Comparison of ENCODE assay signal across 21 cellular contexts in genomic region chr16:68994324-68994723, GRCh38.
DNase-seq lines count a peak whose midpoint lies in the region; ATAC-seq, FAIRE-seq and TF ChIP-seq lines count a peak whose summit lies in the region.
"Had no signal": no experiment of that assay in that cellular context is flagged by ENCODE, and none has a peak within 500 bp of the region (broad histone marks: within the 10 kb centered on the region; RNA-seq: fewer than 3 reads in every experiment).

No MANE protein-coding gene starts in this region.

- no peak for TF ChIP-seq POLR2A in transverse colon (IDR thresholded peaks at IDR 0.05)

- H3K4me2 ChIP-seq in astrocyte (ENCODE audit: low read length) = peak overlapping the region; percentile 69
- H3K4me2 ChIP-seq: BLaER1 treated with 17β-estradiol and CSF1 and Interleukin-3, amounts not matched to agents 10 nM and 100 nM had no signal

- H3K27ac Mint-ChIP-seq in HFFc6 (peak overlapping the region; percentile 92), astrocyte (ENCODE audit: unreplicated experiment) (peak overlapping the region; percentile 15)

- DNase-seq in HFFc6 = no peak
- DNase-seq in astrocyte (ENCODE audit: low read depth) = no peak
- DNase-seq in left kidney (ENCODE audit: low read depth, low spot score) = peak; percentile 10
- DNase-seq in transverse colon = no peak
- no peak for DNase-seq in dedifferentiated amniotic fluid mesenchymal stem cell (ENCODE audit: extremely low spot score)
- DNase-seq in DMS 273 (lab: John Stamatoyannopoulos, UW; ENCODE audit: unreplicated experiment) = no peak
- DNase-seq: activated CD4-positive, alpha-beta T cell treated with anti-CD3 and anti-CD28 coated beads for 1 hour; activated effector memory CD4-positive, alpha-beta T cell treated with Interleukin-2 at 50 U/mL for 16 hours; DMS153; effector memory CD8-positive, alpha-beta T cell; left ventricle myocardium superior; NCI-H1694 treated with DMSO at 0.1 percent for 48 hours; NCI-H510A treated with DMSO at 0.1 percent for 48 hours; stimulated activated CD4-positive, alpha-beta T cell treated with anti-CD3 and anti-CD28 coated beads, Interleukin-4, amount 100 ng/mL, for 4 hours; stimulated activated CD8-positive, alpha-beta memory T cell treated with anti-CD3 and anti-CD28 coated beads, Interleukin-4, amount 100 ng/mL, for 48 hours; T1000 had no signal

- H2AFZ ChIP-seq in astrocyte (ENCODE audit: low read depth, low read length) = no peak overlapping the region
- H2AFZ ChIP-seq: parathyroid adenoma had no signal

- no peaks in the 10 kb centered on the region for H4K20me1 ChIP-seq in astrocyte (ENCODE audit: insufficient read depth, low read length)
- H4K20me1 ChIP-seq: BLaER1 treated with 17β-estradiol and CSF1 and Interleukin-3, amounts not matched to agents 10 nM and 100 nM had no signal

- H3K9me3 ChIP-seq in astrocyte (ENCODE audit: insufficient read depth, low read depth, low read length) (no peaks in the 10 kb centered on the region), transverse colon (no peaks in the 10 kb centered on the region)
- H3K9me3 ChIP-seq: gastroesophageal sphincter, HAP-1 had no signal

- peaks cover 66% of the 10 kb centered on the region for H3K4me1 Mint-ChIP-seq in HFFc6 (ENCODE audit: low read depth)
- H3K4me1 Mint-ChIP-seq in astrocyte (ENCODE audit: low read depth, unreplicated experiment) = peaks cover 24% of the 10 kb centered on the region

- ATAC-seq in GM21786 (IDR thresholded peaks at IDR 0.05; ENCODE audit: unreplicated experiment) = no peak
- ATAC-seq: effector memory CD8-positive, alpha-beta T cell; gastroesophageal sphincter; left ventricle myocardium superior had no signal

- no peak for TF ChIP-seq CTCF in HFFc6 (IDR thresholded peaks at IDR 0.05)
- no peak for TF ChIP-seq CTCF in astrocyte (IDR thresholded peaks at IDR 0.05; ENCODE audit: insufficient read depth, low read depth, low read length)
- no peak for TF ChIP-seq CTCF in transverse colon (IDR thresholded peaks at IDR 0.05)

- intact Hi-C loops in transverse colon (cut with DNase I; ENCODE audit: low total_unique reads) = no loop called here

- peaks cover 15% of the 10 kb centered on the region; the same call in 1 of the 2 replicates for H3K36me3 Mint-ChIP-seq in HFFc6 (ENCODE audit: low read depth)
- peaks cover 9% of the 10 kb centered on the region for H3K36me3 Mint-ChIP-seq in astrocyte (ENCODE audit: low read depth, unreplicated experiment)

- H3K4me3 ChIP-seq in astrocyte (ENCODE audit: insufficient read depth, low read depth, low read length) (no peak overlapping the region), transverse colon (no peak overlapping the region)
- H3K4me3 ChIP-seq: BLaER1 treated with 17β-estradiol and CSF1 and Interleukin-3, amounts not matched to agents 10 nM and 100 nM; gastroesophageal sphincter; HAP-1 had no signal

- H3K4me3 Mint-ChIP-seq in HFFc6 = peak overlapping the region; percentile 80
- H3K4me3 Mint-ChIP-seq in astrocyte (ENCODE audit: unreplicated experiment) = no peak overlapping the region
- H3K4me3 Mint-ChIP-seq: effector memory CD8-positive, alpha-beta T cell had no signal

- TF ChIP-seq EP300 in transverse colon (IDR thresholded peaks at IDR 0.05; ENCODE audit: low read depth) = no peak

- no peaks in the 10 kb centered on the region for H3K9me3 Mint-ChIP-seq in HFFc6
- no peaks in the 10 kb centered on the region for H3K9me3 Mint-ChIP-seq in astrocyte (ENCODE audit: unreplicated experiment)
- H3K9me3 Mint-ChIP-seq: effector memory CD8-positive, alpha-beta T cell had no signal

- H3K79me2 ChIP-seq in astrocyte (ENCODE audit: insufficient read depth, low read length) = no peaks in the 10 kb centered on the region
- H3K79me2 ChIP-seq: parathyroid adenoma had no signal

- in situ Hi-C loops in transverse colon (cut with MboI; ENCODE audit: low pct_ligation_motif_present in 1 of 4, low pct_unique_long_range_greater_than_20kb in 1 of 4, low sequenced_read_pairs in 3 of 4) = no loop called here

- no peak for FAIRE-seq in astrocyte (lab: Jason Lieb, UNC)

- H3K9ac ChIP-seq in astrocyte (ENCODE audit: low read length) = peak overlapping the region; percentile 49
- H3K9ac ChIP-seq: BLaER1 treated with 17β-estradiol and CSF1 and Interleukin-3, amounts not matched to agents 10 nM and 100 nM; parathyroid adenoma had no signal

- H3K27me3 ChIP-seq in astrocyte (ENCODE audit: insufficient read depth, low read length) = no peaks in the 10 kb centered on the region
- no peaks in the 10 kb centered on the region for H3K27me3 ChIP-seq in transverse colon
- H3K27me3 ChIP-seq: BLaER1 treated with 17β-estradiol and CSF1 and Interleukin-3, amounts not matched to agents 10 nM and 100 nM; gastroesophageal sphincter had no signal

- peak overlapping the region; percentile 79 for H3K27ac ChIP-seq in astrocyte (ENCODE audit: low read depth, low read length)
- peak overlapping the region; percentile 40 to 55 (median 54) for H3K27ac ChIP-seq in transverse colon
- H3K27ac ChIP-seq: BLaER1 treated with 17β-estradiol and CSF1 and Interleukin-3, amounts not matched to agents 10 nM and 100 nM; gastroesophageal sphincter; parathyroid adenoma had no signal

- H3K27me3 Mint-ChIP-seq in HFFc6 (ENCODE audit: insufficient read depth) (no peaks in the 10 kb centered on the region), astrocyte (ENCODE audit: low read depth, unreplicated experiment) (no peaks in the 10 kb centered on the region)
- H3K27me3 Mint-ChIP-seq: effector memory CD8-positive, alpha-beta T cell had no signal

- H3K36me3 ChIP-seq in astrocyte (ENCODE audit: insufficient read depth, low read length) (no peaks in the 10 kb centered on the region), transverse colon (no peaks in the 10 kb centered on the region)
- H3K36me3 ChIP-seq: gastroesophageal sphincter, HAP-1 had no signal

- WGBS in transverse colon (ENCODE audit: low coverage in 1 of 2), 2 donors = 100% methylated on average over 1 of the region's 1 CpG; no CpG with 5 or more reads in 1 of the 2 donors

- H3K4me1 ChIP-seq in astrocyte (ENCODE audit: insufficient read depth, low read length) (peaks cover 33% of the 10 kb centered on the region), transverse colon (peaks cover 0 to 29% (median 4%) of the 10 kb centered on the region in 4 donors)
- H3K4me1 ChIP-seq: BLaER1 treated with 17β-estradiol and CSF1 and Interleukin-3, amounts not matched to agents 10 nM and 100 nM; gastroesophageal sphincter had no signal
